Comparison of ENCODE assay signal across 15 cellular contexts in genomic region chr11:128845334-128845780, GRCh38. TPM values are rescaled to one million over a fixed set of nuclear protein-coding genes. Genes with fewer than 3 reads are reported as not detected.
DNase-seq lines count a peak whose midpoint lies in the region; ATAC-seq lines count a peak whose summit lies in the region.
"Had no signal": no experiment of that assay in that cellular context is flagged by ENCODE, and none has a peak within 500 bp of the region (broad histone marks: within the 10 kb centered on the region; RNA-seq: fewer than 3 reads in every experiment).

No MANE protein-coding gene starts in this region.

- peak overlapping the region; percentile 36 for H3K27ac ChIP-seq in CD4-positive, alpha-beta memory T cell (ENCODE audit: low read depth, low read length)
- H3K27ac ChIP-seq: lower lobe of right lung had no signal

- DNase-seq in CD4-positive, alpha-beta memory T cell = peak in 3 of 5 donors; percentile 29 to 31 (median 30)
- DNase-seq in T-helper 17 cell = no peak
- no peak for DNase-seq in HAP-1 (ENCODE audit: low spot score in 2 of 2)
- no peak for DNase-seq in NCI-H446 (lab: John Stamatoyannopoulos, UW)
- DNase-seq in NCI-H2196 (lab: John Stamatoyannopoulos, UW; ENCODE audit: unreplicated experiment) = no peak
- DNase-seq: lower lobe of right lung had no signal

- H3K4me1 ChIP-seq in CD4-positive, alpha-beta memory T cell (ENCODE audit: insufficient read depth, low read length) = peaks cover 71% of the 10 kb centered on the region
- H3K4me1 ChIP-seq in HAP-1 = peaks cover 5% of the 10 kb centered on the region; the same call in 1 of the 2 replicates

- CTCF ChIA-PET in CD4-positive, alpha-beta memory T cell (lab: Charles Lee; ENCODE audit: partially characterized antibody) = interaction anchor here (0.9 to 7.5 kb wide), 16 partner anchors 10 to 808 kb away, joined by 3 to 145 read pairs (median 5); no protein-coding TSS in a partner anchor

- H3K27ac Mint-ChIP-seq in CD4-positive, alpha-beta memory T cell = peak overlapping the region; percentile 78 to 93 (median 83)
- H3K27ac Mint-ChIP-seq in T-helper 17 cell = peak overlapping the region; percentile 87

- POLR2A ChIA-PET in CD4-positive, alpha-beta memory T cell (lab: Charles Lee; ENCODE audit: partially characterized antibody) = interaction anchor here (0.6 to 3.7 kb wide), 16 partner anchors 9 to 807 kb away, joined by 3 to 27 read pairs (median 4); partner anchors contain the start of gene FLI1

- intact Hi-C loops in CD4-positive, alpha-beta memory T cell (cut with micrococcal nuclease) = loop anchor here (1.0 to 5.0 kb wide), 4 partner anchors 213 to 808 kb away; no protein-coding TSS in a partner anchor

- no peaks in the 10 kb centered on the region for H3K9me3 Mint-ChIP-seq in CD4-positive, alpha-beta memory T cell
- H3K9me3 Mint-ChIP-seq: neural crest cell had no signal

- no peaks in the 10 kb centered on the region for H3K36me3 Mint-ChIP-seq in CD4-positive, alpha-beta memory T cell
- no peaks in the 10 kb centered on the region for H3K36me3 Mint-ChIP-seq in T-helper 17 cell (ENCODE audit: low read depth)

- H3K4me1 Mint-ChIP-seq in CD4-positive, alpha-beta memory T cell = peaks cover 50 to 78% (median 69%) of the 10 kb centered on the region in 4 donors
- H3K4me1 Mint-ChIP-seq in T-helper 17 cell = peaks cover 58% of the 10 kb centered on the region

- no peaks in the 10 kb centered on the region for H3K27me3 Mint-ChIP-seq in CD4-positive, alpha-beta memory T cell
- no peaks in the 10 kb centered on the region for H3K27me3 Mint-ChIP-seq in T-helper 17 cell

- no peaks in the 10 kb centered on the region for H3K27me3 ChIP-seq in CD4-positive, alpha-beta memory T cell (ENCODE audit: insufficient read depth, low read length)
- H3K27me3 ChIP-seq in HAP-1 (ENCODE audit: low read depth) = peaks cover 5% of the 10 kb centered on the region; the same call in 1 of the 2 replicates

- no peaks in the 10 kb centered on the region for H3K9me3 ChIP-seq in CD4-positive, alpha-beta memory T cell (ENCODE audit: control insufficient read depth in 1 of 2, low read length in 2 of 2)
- no peaks in the 10 kb centered on the region for H3K9me3 ChIP-seq in T-helper 17 cell (ENCODE audit: control insufficient read depth, low read length, poor library complexity, severe bottlenecking)
- H3K9me3 ChIP-seq in HAP-1 = no peaks in the 10 kb centered on the region
- H3K9me3 ChIP-seq: lower lobe of right lung had no signal

- H3K4me3 Mint-ChIP-seq in CD4-positive, alpha-beta memory T cell = peak overlapping the region in 7 of 8 donors; percentile 27 to 73 (median 66)
- H3K4me3 Mint-ChIP-seq in T-helper 17 cell = peak overlapping the region; percentile 55
- H3K4me3 Mint-ChIP-seq: CD14-positive monocyte, neural crest cell had no signal

- H3K36me3 ChIP-seq in CD4-positive, alpha-beta memory T cell (ENCODE audit: insufficient read depth, low read length) = no peaks in the 10 kb centered on the region
- H3K36me3 ChIP-seq in HAP-1 (replicated peaks) = no peaks in the 10 kb centered on the region
- H3K36me3 ChIP-seq: lower lobe of right lung had no signal

- peak; percentile 30 for ATAC-seq in GM18519 (IDR thresholded peaks at IDR 0.05; ENCODE audit: low FRiP score, unreplicated experiment)
- ATAC-seq in T-helper 17 cell = peak; percentile 62
- ATAC-seq in esophagus mucosa = peak; percentile 22
- ATAC-seq in HG03159 (IDR thresholded peaks at IDR 0.05; ENCODE audit: unreplicated experiment) = no peak
- ATAC-seq: HCT116, lower lobe of right lung, Panc1 had no signal

- in situ Hi-C loops in HAP-1 (cut with MboI; ENCODE audit: low sequenced_read_pairs) = loop anchor here (25.0 kb wide), 1 partner anchor 808 kb away; no protein-coding TSS in a partner anchor

- H3K4me3 ChIP-seq in CD4-positive, alpha-beta memory T cell (ENCODE audit: low read length in 2 of 2) = no peak overlapping the region
- no peak overlapping the region for H3K4me3 ChIP-seq in HAP-1
- H3K4me3 ChIP-seq: lower lobe of right lung had no signal

RNA-seq across cellular contexts. Expression of gene KCNJ1, which starts 21.7 kb away (rescaled TPM):
- total RNA-seq in CD4-positive, alpha-beta memory T cell = under 1 TPM in 1 of 2 experiments, not detected in 1; 0.17 TPM
- under 1 TPM in 1 of 2 donors, not detected in 1; 0.23 TPM for polyA plus RNA-seq in CD4-positive, alpha-beta memory T cell
- total RNA-seq in T-helper 17 cell = under 1 TPM; 0.22 to 0.70 TPM
- not detected for total RNA-seq in esophagus mucosa
- total RNA-seq: astrocyte, neural crest cell had no signal

RNA-seq across cellular contexts. Expression of gene KCNJ5, which starts 45.8 kb away (rescaled TPM):
- under 1 TPM; 0.23 to 0.33 TPM for total RNA-seq in CD4-positive, alpha-beta memory T cell
- not detected for polyA plus RNA-seq in CD4-positive, alpha-beta memory T cell
- total RNA-seq in T-helper 17 cell (not detected), esophagus mucosa (0.08 TPM)
- total RNA-seq: dermis microvascular lymphatic vessel endothelial cell had no signal
- polyA plus RNA-seq: CD14-positive monocyte had no signal

Comparison
In these comparisons a context has a peak if more than half of its experiments do, and no peak if none do; other contexts are left out.
1. DNase-seq: peak in CD4-positive, alpha-beta memory T cell (3 of 5); none in T-helper 17 cell (0 of 3), HAP-1 (0 of 2), NCI-H446 (0 of 2) and NCI-H2196 (single experiment).